ENCODE assay signal across 17 cellular contexts in the genomic region with DNA sequence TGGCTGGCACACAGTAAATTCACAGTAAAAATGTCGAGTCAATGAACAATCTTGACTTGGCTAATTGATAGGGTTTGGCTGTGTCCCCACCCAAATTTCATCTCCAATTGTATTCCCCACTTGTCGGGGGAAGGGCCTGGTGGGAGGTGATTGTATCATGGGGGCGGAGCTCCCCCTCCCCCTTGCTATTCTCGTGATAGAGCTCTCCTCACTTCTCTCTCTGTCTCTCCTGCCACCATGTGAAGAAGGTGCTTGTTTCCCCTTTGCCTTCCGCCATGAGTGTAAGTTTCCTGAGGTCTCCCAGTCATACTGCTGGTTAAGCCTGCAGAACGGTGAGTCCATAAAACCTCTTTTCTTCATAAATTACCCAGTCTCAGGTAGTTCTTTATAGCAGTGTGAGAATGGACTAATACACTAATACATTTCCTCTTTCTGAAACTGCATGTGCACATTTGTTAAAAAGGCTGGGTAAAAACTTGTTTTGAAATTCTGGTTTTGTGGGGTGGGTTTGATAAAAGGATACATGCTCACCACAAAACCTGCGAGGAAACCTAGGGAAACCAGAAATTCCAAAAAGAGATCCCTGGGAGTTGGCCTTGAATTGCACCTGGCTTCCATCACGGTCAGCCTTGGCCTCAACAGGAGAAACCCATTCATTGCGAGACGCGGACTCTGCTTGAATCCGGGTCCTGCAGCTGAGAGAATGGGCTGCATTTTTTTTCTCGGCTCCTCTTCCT. TPM values are rescaled to one million over a fixed set of nuclear protein-coding genes. Genes with fewer than 3 reads are reported as not detected.
DNase-seq lines count a peak whose midpoint lies in the region; ATAC-seq and TF ChIP-seq lines count a peak whose summit lies in the region.
"Had no signal": no experiment of that assay in that cellular context is flagged by ENCODE, and none has a peak within 500 bp of the region (broad histone marks: within the 10 kb centered on the region; RNA-seq: fewer than 3 reads in every experiment).

No MANE protein-coding gene starts in this region.

- H3K27me3 Mint-ChIP-seq in activated T-helper 2 cell treated with anti-CD3 and anti-CD28 coated beads, Interferon-gamma antibody, Interleukin-2, Interleukin-4, amounts not matched to agents 10 μg/mL and 5 μg/mL and 100 μg/mL, durations not matched to agents 14 hours and 24 hours and 36 hours (ENCODE audit: low read depth): peaks cover 8% of the 10 kb centered on the region
- H3K27me3 Mint-ChIP-seq in stimulated activated naive CD8-positive, alpha-beta T cell treated with anti-CD3 and anti-CD28 coated beads, Interleukin-15, amount 100 ng/mL, for 72 hours: peaks cover 23% of the 10 kb centered on the region

- no peak overlapping the region for H3K27ac ChIP-seq in cardiac muscle cell
- no peak overlapping the region for H3K27ac ChIP-seq in right atrium auricular region
- H3K27ac ChIP-seq in SK-N-MC: peak overlapping the region; percentile 42; the same call in 1 of the 2 replicates
- H3K27ac ChIP-seq in iPS-20b (ENCODE audit: low read length): peak overlapping the region; percentile 37
- H3K27ac ChIP-seq: C4-2B, tibial artery had no signal

- peak overlapping the region; percentile 0 for H3K4me3 ChIP-seq in cardiac muscle cell
- H3K4me3 ChIP-seq in right atrium auricular region: no peak overlapping the region
- H3K4me3 ChIP-seq in SK-N-MC: peak overlapping the region; percentile 33
- peak overlapping the region; percentile 70 for H3K4me3 ChIP-seq in iPS-20b (ENCODE audit: low read length)
- H3K4me3 ChIP-seq: tibial artery had no signal

- peak overlapping the region; percentile 11 for H3K9ac ChIP-seq in SK-N-MC (ENCODE audit: insufficient read length)
- peak overlapping the region; percentile 86 for H3K9ac ChIP-seq in iPS-20b (ENCODE audit: low read depth, low read length)

- intact Hi-C loops in activated T-helper 2 cell treated with anti-CD3 and anti-CD28 coated beads, Interferon-gamma antibody, Interleukin-2, Interleukin-4, amounts not matched to agents 10 μg/mL and 5 μg/mL and 100 μg/mL, durations not matched to agents 14 hours and 24 hours and 36 hours (cut with micrococcal nuclease): loop anchor here (5.0 kb wide), 2 partner anchors 361 to 376 kb away; no protein-coding TSS in a partner anchor

- no peaks in the 10 kb centered on the region for H3K36me3 Mint-ChIP-seq in stimulated activated effector memory CD8-positive, alpha-beta T cell treated with anti-CD3 and anti-CD28 coated beads, Interleukin-12 subunit alpha, Interleukin-12 subunit beta, amount 100 ng/mL, for 72 hours
- H3K36me3 Mint-ChIP-seq in activated T-helper 2 cell treated with anti-CD3 and anti-CD28 coated beads, Interferon-gamma antibody, Interleukin-2, Interleukin-4, amounts not matched to agents 10 μg/mL and 5 μg/mL and 100 μg/mL, durations not matched to agents 14 hours and 24 hours and 36 hours (ENCODE audit: low read depth): no peaks in the 10 kb centered on the region
- H3K36me3 Mint-ChIP-seq: activated naive CD8-positive, alpha-beta T cell; stimulated activated naive B cell treated with anti-CD40 and anti-IgM and Interleukin-4, amounts not matched to agents 10 μg/mL and 1 μg/mL and 100 μg/mL, for 72 hours had no signal

- no peak for ATAC-seq in stimulated activated effector memory CD8-positive, alpha-beta T cell treated with anti-CD3 and anti-CD28 coated beads, Interleukin-12 subunit alpha, Interleukin-12 subunit beta, amount 100 ng/mL, for 72 hours
- no peak for ATAC-seq in stimulated activated naive CD8-positive, alpha-beta T cell treated with anti-CD3 and anti-CD28 coated beads, Interleukin-15, amount 100 ng/mL, for 72 hours

- H3K27me3 ChIP-seq in cardiac muscle cell (no peaks in the 10 kb centered on the region), right atrium auricular region (no peaks in the 10 kb centered on the region), iPS-20b (ENCODE audit: insufficient read depth, low read length) (peaks cover 33% of the 10 kb centered on the region; the same call in 1 of the 2 replicates)

- H3K4me1 Mint-ChIP-seq in stimulated activated effector memory CD8-positive, alpha-beta T cell treated with anti-CD3 and anti-CD28 coated beads, Interleukin-12 subunit alpha, Interleukin-12 subunit beta, amount 100 ng/mL, for 72 hours: peaks cover 7% of the 10 kb centered on the region
- peaks cover 2% of the 10 kb centered on the region for H3K4me1 Mint-ChIP-seq in activated T-helper 2 cell treated with anti-CD3 and anti-CD28 coated beads, Interferon-gamma antibody, Interleukin-2, Interleukin-4, amounts not matched to agents 10 μg/mL and 5 μg/mL and 100 μg/mL, durations not matched to agents 14 hours and 24 hours and 36 hours (ENCODE audit: low read depth)
- peaks cover 9% of the 10 kb centered on the region for H3K4me1 Mint-ChIP-seq in stimulated activated naive CD8-positive, alpha-beta T cell treated with anti-CD3 and anti-CD28 coated beads, Interleukin-15, amount 100 ng/mL, for 72 hours

- TF ChIP-seq CTCF in cardiac muscle cell (IDR thresholded peaks at IDR 0.05; ENCODE audit: low read depth, low read length) (no peak), right atrium auricular region (IDR thresholded peaks at IDR 0.05) (no peak)

- no peak overlapping the region for H3K4me3 Mint-ChIP-seq in stimulated activated effector memory CD8-positive, alpha-beta T cell treated with anti-CD3 and anti-CD28 coated beads, Interleukin-12 subunit alpha, Interleukin-12 subunit beta, amount 100 ng/mL, for 72 hours
- H3K4me3 Mint-ChIP-seq in activated T-helper 2 cell treated with anti-CD3 and anti-CD28 coated beads, Interferon-gamma antibody, Interleukin-2, Interleukin-4, amounts not matched to agents 10 μg/mL and 5 μg/mL and 100 μg/mL, durations not matched to agents 14 hours and 24 hours and 36 hours (ENCODE audit: low read depth): no peak overlapping the region
- no peak overlapping the region for H3K4me3 Mint-ChIP-seq in stimulated activated naive CD8-positive, alpha-beta T cell treated with anti-CD3 and anti-CD28 coated beads, Interleukin-15, amount 100 ng/mL, for 72 hours
- H3K4me3 Mint-ChIP-seq: activated naive CD8-positive, alpha-beta T cell; nephron progenitor cell had no signal

- H3K27ac Mint-ChIP-seq in stimulated activated effector memory CD8-positive, alpha-beta T cell treated with anti-CD3 and anti-CD28 coated beads, Interleukin-12 subunit alpha, Interleukin-12 subunit beta, amount 100 ng/mL, for 72 hours: peak overlapping the region; percentile 52
- H3K27ac Mint-ChIP-seq in activated T-helper 2 cell treated with anti-CD3 and anti-CD28 coated beads, Interferon-gamma antibody, Interleukin-2, Interleukin-4, amounts not matched to agents 10 μg/mL and 5 μg/mL and 100 μg/mL, durations not matched to agents 14 hours and 24 hours and 36 hours: no peak overlapping the region
- no peak overlapping the region for H3K27ac Mint-ChIP-seq in stimulated activated naive CD8-positive, alpha-beta T cell treated with anti-CD3 and anti-CD28 coated beads, Interleukin-15, amount 100 ng/mL, for 72 hours
- H3K27ac Mint-ChIP-seq: activated naive CD8-positive, alpha-beta T cell; nephron progenitor cell; stimulated activated naive B cell treated with anti-CD40 and anti-IgM and Interleukin-4, amounts not matched to agents 10 μg/mL and 1 μg/mL and 100 μg/mL, for 72 hours had no signal

- DNase-seq in cardiac muscle cell (ENCODE audit: low read depth in 1 of 2, low spot score in 1 of 2) (no peak), right atrium auricular region (ENCODE audit: low spot score) (no peak), SK-N-MC (ENCODE audit: low read depth, low spot score) (no peak), HUDEP-2 (lab: John Stamatoyannopoulos, UW; ENCODE audit: unreplicated experiment in 76 of 76) (no peak)
- DNase-seq in stimulated activated effector memory CD8-positive, alpha-beta T cell treated with anti-CD3 and anti-CD28 coated beads, Interleukin-12 subunit alpha, Interleukin-12 subunit beta, amount 100 ng/mL, for 72 hours (ENCODE audit: low spot score in 2 of 2): no peak
- DNase-seq in activated T-helper 2 cell treated with anti-CD3 and anti-CD28 coated beads, Interferon-gamma antibody, Interleukin-2, Interleukin-4, amounts not matched to agents 10 μg/mL and 5 μg/mL and 100 μg/mL, durations not matched to agents 14 hours and 24 hours and 36 hours (ENCODE audit: low spot score): no peak
- no peak for DNase-seq in stimulated activated naive CD8-positive, alpha-beta T cell treated with anti-CD3 and anti-CD28 coated beads, Interleukin-15, amount 100 ng/mL, for 72 hours
- DNase-seq: tibial artery had no signal

- no peaks in the 10 kb centered on the region for H3K9me3 Mint-ChIP-seq in stimulated activated effector memory CD8-positive, alpha-beta T cell treated with anti-CD3 and anti-CD28 coated beads, Interleukin-12 subunit alpha, Interleukin-12 subunit beta, amount 100 ng/mL, for 72 hours
- H3K9me3 Mint-ChIP-seq in activated T-helper 2 cell treated with anti-CD3 and anti-CD28 coated beads, Interferon-gamma antibody, Interleukin-2, Interleukin-4, amounts not matched to agents 10 μg/mL and 5 μg/mL and 100 μg/mL, durations not matched to agents 14 hours and 24 hours and 36 hours: no peaks in the 10 kb centered on the region
- H3K9me3 Mint-ChIP-seq in stimulated activated naive CD8-positive, alpha-beta T cell treated with anti-CD3 and anti-CD28 coated beads, Interleukin-15, amount 100 ng/mL, for 72 hours: no peaks in the 10 kb centered on the region
- H3K9me3 Mint-ChIP-seq: nephron progenitor cell; stimulated activated naive B cell treated with anti-CD40 and anti-IgM and Interleukin-4, amounts not matched to agents 10 μg/mL and 1 μg/mL and 100 μg/mL, for 72 hours had no signal

- no peaks in the 10 kb centered on the region for H3K36me3 ChIP-seq in cardiac muscle cell
- no peaks in the 10 kb centered on the region for H3K36me3 ChIP-seq in right atrium auricular region
- H3K36me3 ChIP-seq in SK-N-MC (ENCODE audit: insufficient read depth, low read length): no peaks in the 10 kb centered on the region
- H3K36me3 ChIP-seq in iPS-20b (ENCODE audit: insufficient read depth, low read depth, low read length): no peaks in the 10 kb centered on the region
- H3K36me3 ChIP-seq: tibial artery had no signal

- H3K9me3 ChIP-seq in cardiac muscle cell (ENCODE audit: low read depth) (no peaks in the 10 kb centered on the region), right atrium auricular region (no peaks in the 10 kb centered on the region), SK-N-MC (ENCODE audit: low read depth, low read length) (no peaks in the 10 kb centered on the region), iPS-20b (ENCODE audit: insufficient read depth, low read depth, low read length) (no peaks in the 10 kb centered on the region)
- H3K9me3 ChIP-seq: tibial artery had no signal

- peaks cover 42% of the 10 kb centered on the region for H3K4me1 ChIP-seq in cardiac muscle cell (ENCODE audit: low read depth)
- H3K4me1 ChIP-seq in right atrium auricular region: peaks cover 0 to 7% of the 10 kb centered on the region in 2 donors
- H3K4me1 ChIP-seq in iPS-20b (ENCODE audit: insufficient read depth, low read length): peaks cover 21% of the 10 kb centered on the region

RNA-seq across cellular contexts. Expression of gene MYL2, which starts 16.2 kb away (rescaled TPM):
- total RNA-seq in cardiac muscle cell (2.7 and 12.2 TPM in 2 replicates), right atrium auricular region (100 to 1,000 TPM; 142 to 227 TPM)
- 19.8 and 65.0 TPM in 2 replicates for polyA plus RNA-seq in cardiac muscle cell
- total RNA-seq in activated T-helper 2 cell treated with anti-CD3 and anti-CD28 coated beads, Interferon-gamma antibody, Interleukin-2, Interleukin-4, amounts not matched to agents 10 μg/mL and 5 μg/mL and 100 μg/mL, durations not matched to agents 14 hours and 24 hours and 36 hours: not detected in 2 replicates
- total RNA-seq: H4; lung microvascular endothelial cell; renal cortical epithelial cell; T-helper 2 cell treated with Interferon-gamma antibody and Interleukin-4, amounts not matched to agents 100 ng/mL and 5 ng/mL, for 36 hours had no signal

Comparison
In these comparisons a context has a peak if more than half of its experiments do, and no peak if none do; other contexts are left out.
1. H3K4me3 ChIP-seq: peak in cardiac muscle cell (single experiment), SK-N-MC (single experiment) and iPS-20b (single experiment); none in right atrium auricular region (0 of 2).
2. RNA of gene MYL2, which starts 16.2 kb away (total RNA-seq): 142 to 227 TPM in right atrium auricular region; 2.7 to 12.2 TPM in cardiac muscle cell and not detected in activated T-helper 2 cell treated with anti-CD3 and anti-CD28 coated beads, Interferon-gamma antibody, Interleukin-2, Interleukin-4, amounts not matched to agents 10 μg/mL and 5 μg/mL and 100 μg/mL, durations not matched to agents 14 hours and 24 hours and 36 hours; every median in the first group is over 10 times any median in the second.
3. H3K27ac ChIP-seq: peak in SK-N-MC (single experiment) and iPS-20b (single experiment); none in cardiac muscle cell (single experiment) and right atrium auricular region (0 of 2).